ENCODE assay signal across 1 cellular context in genomic region chr3:72535789-72536188, GRCh38.
A peak's percentile ranks its signal among the peaks of the same experiment; 100 is the strongest.
TF ChIP-seq lines count a peak whose summit lies in the region.

No MANE protein-coding gene starts in this region.

TF ChIP-seq in K562, 482 proteins besides CTCF, POLR2A, EP300 and RAD21 (continued from another document):
- TF ChIP-seq PKNOX1 (IDR thresholded peaks at IDR 0.05) (peak; percentile 76), FOS (IDR thresholded peaks at IDR 0.05; ENCODE audit: extremely low read depth, insufficient read length) (no peak), MEIS2 (IDR thresholded peaks at IDR 0.05; ENCODE audit: partially characterized antibody) (peak; percentile 21)
